Comparison of ENCODE assay signal across 9 cellular contexts in the genomic region with DNA sequence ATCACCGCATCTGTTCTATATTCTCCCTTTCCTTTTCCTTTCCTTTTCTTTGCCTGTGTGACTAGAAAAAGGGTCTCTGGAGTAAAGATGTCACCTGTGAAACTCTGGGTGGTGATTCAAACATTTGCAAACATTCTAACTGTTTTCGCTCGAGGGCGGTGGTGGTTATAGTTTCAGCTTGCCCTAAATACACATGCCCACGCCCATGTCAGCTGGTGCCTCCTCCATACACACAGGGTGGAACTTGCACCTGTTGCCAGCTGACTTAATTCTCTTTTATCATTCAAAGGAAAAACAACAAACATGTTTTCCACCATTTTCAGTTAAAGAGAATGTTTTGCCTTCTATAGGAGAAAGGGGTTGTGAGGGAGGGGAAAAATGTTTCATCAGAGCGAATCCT.
DNase-seq lines count a peak whose midpoint lies in the region; ATAC-seq and TF ChIP-seq lines count a peak whose summit lies in the region.
"Had no signal": no experiment of that assay in that cellular context is flagged by ENCODE, and none has a peak within 500 bp of the region (broad histone marks: within the 10 kb centered on the region; RNA-seq: fewer than 3 reads in every experiment).

No MANE protein-coding gene starts in this region.

- peaks cover 77% of the 10 kb centered on the region for H3K4me1 Mint-ChIP-seq in activated CD4-positive, alpha-beta memory T cell treated with anti-CD3 and anti-CD28 coated beads for 36 hours (ENCODE audit: low read depth)

- no peaks in the 10 kb centered on the region for H3F3A ChIP-seq in SK-N-SH (replicated peaks; ENCODE audit: insufficient read depth)

- H3K9me3 Mint-ChIP-seq in activated CD4-positive, alpha-beta memory T cell treated with anti-CD3 and anti-CD28 coated beads for 36 hours: no peaks in the 10 kb centered on the region

- H3K9me2 ChIP-seq in SK-N-SH: no peaks in the 10 kb centered on the region

- no peaks in the 10 kb centered on the region for H3K36me3 Mint-ChIP-seq in activated CD4-positive, alpha-beta memory T cell treated with anti-CD3 and anti-CD28 coated beads for 36 hours

- no peak for TF ChIP-seq EP300 in SK-N-SH (IDR thresholded peaks at IDR 0.05; ENCODE audit: borderline replicate concordance in 1 of 2, low read depth in 1 of 2, low read length in 1 of 2)

- POLR2A ChIA-PET in activated CD4-positive, alpha-beta memory T cell treated with anti-CD3 and anti-CD28 coated beads for 36 hours (lab: Charles Lee): no interaction called here
- POLR2A ChIA-PET in SK-N-SH (lab: Yijun Ruan, JAX): no interaction called here

- DNase-seq in activated CD4-positive, alpha-beta memory T cell treated with anti-CD3 and anti-CD28 coated beads for 36 hours: peak; percentile 72
- DNase-seq in stimulated activated CD4-positive, alpha-beta T cell treated with anti-CD3 and anti-CD28 coated beads, Interleukin-4, amount 100 ng/mL, for 24 hours: peak; percentile 54
- DNase-seq in gastrocnemius medialis: no peak
- no peak for DNase-seq in SK-N-SH
- no peak for DNase-seq in sciatic nerve (ENCODE audit: low spot score)
- DNase-seq: upper lobe of left lung had no signal

- no peak overlapping the region for H2AFZ ChIP-seq in SK-N-SH (ENCODE audit: low read depth)

- H3K79me2 ChIP-seq in SK-N-SH (ENCODE audit: insufficient read depth): no peaks in the 10 kb centered on the region

- no peak for TF ChIP-seq RAD21 in SK-N-SH (IDR thresholded peaks at IDR 0.05; ENCODE audit: low read length)

- intact Hi-C loops in activated CD4-positive, alpha-beta memory T cell treated with anti-CD3 and anti-CD28 coated beads for 36 hours (cut with micrococcal nuclease): loop anchor here (5.0 to 10.0 kb wide), 5 partner anchors 203 to 1068 kb away; no protein-coding TSS in a partner anchor
- intact Hi-C loops in gastrocnemius medialis (cut with DNase I; ENCODE audit: low total_unique reads): no loop called here
- intact Hi-C loops in sciatic nerve (cut with DNase I): no loop called here

- H3K4me1 ChIP-seq in gastrocnemius medialis (peaks cover 2 to 6% of the 10 kb centered on the region in 2 donors), SK-N-SH (ENCODE audit: control insufficient read depth in 1 of 2, insufficient read depth in 2 of 2, low read depth in 1 of 2, low read length in 1 of 2) (peaks cover 0 to 14% of the 10 kb centered on the region in 2 experiments; a peak in 2 of 4 replicates)
- H3K4me1 ChIP-seq: upper lobe of left lung had no signal

- no peak overlapping the region for H3K4me2 ChIP-seq in SK-N-SH

- H3K27me3 Mint-ChIP-seq in activated CD4-positive, alpha-beta memory T cell treated with anti-CD3 and anti-CD28 coated beads for 36 hours: peaks cover 6% of the 10 kb centered on the region

- peak overlapping the region; percentile 42 for H3K4me3 Mint-ChIP-seq in activated CD4-positive, alpha-beta memory T cell treated with anti-CD3 and anti-CD28 coated beads for 36 hours

- peak overlapping the region; percentile 61 for H3K27ac Mint-ChIP-seq in activated CD4-positive, alpha-beta memory T cell treated with anti-CD3 and anti-CD28 coated beads for 36 hours

- H3K27ac ChIP-seq in gastrocnemius medialis (no peak overlapping the region), SK-N-SH (ENCODE audit: low read depth in 2 of 2, low read length in 1 of 2) (no peak overlapping the region)
- H3K27ac ChIP-seq: upper lobe of left lung had no signal

- no peaks in the 10 kb centered on the region for H3K36me3 ChIP-seq in gastrocnemius medialis
- H3K36me3 ChIP-seq in SK-N-SH (replicated peaks in 1 of 2; ENCODE audit: control insufficient read depth in 1 of 2, insufficient read depth in 2 of 2, low read length in 1 of 2): no peaks in the 10 kb centered on the region
- H3K36me3 ChIP-seq: upper lobe of left lung had no signal

- CTCF ChIA-PET in activated CD4-positive, alpha-beta memory T cell treated with anti-CD3 and anti-CD28 coated beads for 36 hours (lab: Charles Lee): no interaction called here
- CTCF ChIA-PET in SK-N-SH (lab: Yijun Ruan, JAX): no interaction called here

- no peaks in the 10 kb centered on the region for H4K20me1 ChIP-seq in SK-N-SH (ENCODE audit: insufficient read depth)

- 80% methylated on average over 6 of the region's 6 CpGs for WGBS in SK-N-SH (ENCODE audit: low lambda C conversion rate)

- peak; percentile 57 for ATAC-seq in GM19438 (IDR thresholded peaks at IDR 0.05; ENCODE audit: low read depth, unreplicated experiment)
- ATAC-seq in HG03196 (IDR thresholded peaks at IDR 0.05; ENCODE audit: unreplicated experiment): peak; percentile 49
- ATAC-seq in gastrocnemius medialis: no peak
- ATAC-seq in sciatic nerve: no peak
- no peak for ATAC-seq in HG03571 (IDR thresholded peaks at IDR 0.05; ENCODE audit: unreplicated experiment)

- H3K27me3 ChIP-seq in gastrocnemius medialis (peaks cover 5 to 10% (median 8%) of the 10 kb centered on the region in 3 donors), SK-N-SH (ENCODE audit: insufficient read depth) (no peaks in the 10 kb centered on the region)
- H3K27me3 ChIP-seq: upper lobe of left lung had no signal

- no peak for TF ChIP-seq POLR2A in gastrocnemius medialis (IDR thresholded peaks at IDR 0.05)

- TF ChIP-seq CTCF in gastrocnemius medialis (IDR thresholded peaks at IDR 0.05 in 4 of 5, conservative IDR thresholded peaks at IDR 0.05 in 1 of 5) (no peak), SK-N-SH (IDR thresholded peaks at IDR 0.05) (no peak)

- H3K4me3 ChIP-seq in gastrocnemius medialis (no peak overlapping the region), SK-N-SH (ENCODE audit: low read depth in 2 of 2, low read length in 1 of 2) (no peak overlapping the region)
- H3K4me3 ChIP-seq: upper lobe of left lung had no signal

- H3K9ac ChIP-seq in SK-N-SH: no peak overlapping the region

- H3K9me3 ChIP-seq in gastrocnemius medialis (no peaks in the 10 kb centered on the region), SK-N-SH (no peaks in the 10 kb centered on the region)
- H3K9me3 ChIP-seq: upper lobe of left lung had no signal

- in situ Hi-C loops in gastrocnemius medialis (cut with MboI; ENCODE audit: low sequenced_read_pairs in 4 of 4): no loop called here

TF ChIP-seq in SK-N-SH, 30 proteins besides CTCF, POLR2A, EP300 and RAD21:
- TF ChIP-seq NRF1 (IDR thresholded peaks at IDR 0.05; ENCODE audit: low read depth, low read length) (no peak), TCF12 (IDR thresholded peaks at IDR 0.05) (no peak), FOXJ3 (CRISPR knock-in tag; IDR thresholded peaks at IDR 0.05) (no peak), TEAD4 (IDR thresholded peaks at IDR 0.05; ENCODE audit: borderline replicate concordance, insufficient read depth) (no peak), GABPA (IDR thresholded peaks at IDR 0.05; ENCODE audit: low read depth) (no peak), CHD2 (IDR thresholded peaks at IDR 0.05; ENCODE audit: low read length, partially characterized antibody) (no peak), NFIC (IDR thresholded peaks at IDR 0.05; ENCODE audit: borderline replicate concordance) (no peak), MEF2A (IDR thresholded peaks at IDR 0.05; ENCODE audit: borderline replicate concordance, low read depth) (no peak), YY1 (IDR thresholded peaks at IDR 0.05; ENCODE audit: low read depth) (no peak), JUND (IDR thresholded peaks at IDR 0.05) (no peak), RCOR1 (IDR thresholded peaks at IDR 0.05; ENCODE audit: low read length) (no peak), ELF1 (IDR thresholded peaks at IDR 0.05) (no peak), RXRA (IDR thresholded peaks at IDR 0.05; ENCODE audit: borderline replicate concordance, low read depth) (no peak)
- TF ChIP-seq, protein P1, sequence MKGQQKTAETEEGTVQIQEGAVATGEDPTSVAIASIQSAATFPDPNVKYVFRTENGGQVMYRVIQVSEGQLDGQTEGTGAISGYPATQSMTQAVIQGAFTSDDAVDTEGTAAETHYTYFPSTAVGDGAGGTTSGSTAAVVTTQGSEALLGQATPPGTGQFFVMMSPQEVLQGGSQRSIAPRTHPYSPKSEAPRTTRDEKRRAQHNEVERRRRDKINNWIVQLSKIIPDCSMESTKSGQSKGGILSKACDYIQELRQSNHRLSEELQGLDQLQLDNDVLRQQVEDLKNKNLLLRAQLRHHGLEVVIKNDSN (IDR thresholded peaks at IDR 0.05; ENCODE audit: borderline replicate concordance, low read depth): no peak
- TF ChIP-seq, protein P2, sequence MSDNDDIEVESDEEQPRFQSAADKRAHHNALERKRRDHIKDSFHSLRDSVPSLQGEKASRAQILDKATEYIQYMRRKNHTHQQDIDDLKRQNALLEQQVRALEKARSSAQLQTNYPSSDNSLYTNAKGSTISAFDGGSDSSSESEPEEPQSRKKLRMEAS (IDR thresholded peaks at IDR 0.05; ENCODE audit: low read depth): no peak
- TF ChIP-seq, protein P3, sequence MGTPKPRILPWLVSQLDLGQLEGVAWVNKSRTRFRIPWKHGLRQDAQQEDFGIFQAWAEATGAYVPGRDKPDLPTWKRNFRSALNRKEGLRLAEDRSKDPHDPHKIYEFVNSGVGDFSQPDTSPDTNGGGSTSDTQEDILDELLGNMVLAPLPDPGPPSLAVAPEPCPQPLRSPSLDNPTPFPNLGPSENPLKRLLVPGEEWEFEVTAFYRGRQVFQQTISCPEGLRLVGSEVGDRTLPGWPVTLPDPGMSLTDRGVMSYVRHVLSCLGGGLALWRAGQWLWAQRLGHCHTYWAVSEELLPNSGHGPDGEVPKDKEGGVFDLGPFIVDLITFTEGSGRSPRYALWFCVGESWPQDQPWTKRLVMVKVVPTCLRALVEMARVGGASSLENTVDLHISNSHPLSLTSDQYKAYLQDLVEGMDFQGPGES (IDR thresholded peaks at IDR 0.05; ENCODE audit: low read depth, low read length): no peak

Comparison
In these comparisons a context has a peak if more than half of its experiments do, and no peak if none do; other contexts are left out.
1. ATAC-seq: peak in GM19438 (single experiment) and HG03196 (single experiment); none in gastrocnemius medialis (0 of 2), sciatic nerve (single experiment) and HG03571 (single experiment).
2. DNase-seq: peak in activated CD4-positive, alpha-beta memory T cell treated with anti-CD3 and anti-CD28 coated beads for 36 hours (single experiment) and stimulated activated CD4-positive, alpha-beta T cell treated with anti-CD3 and anti-CD28 coated beads, Interleukin-4, amount 100 ng/mL, for 24 hours (single experiment); none in gastrocnemius medialis (0 of 2), SK-N-SH (single experiment) and sciatic nerve (single experiment).